ENCODE assay signal across 20 cellular contexts in genomic region chr1:9597361-9598315, GRCh38. TPM values are rescaled to one million over a fixed set of nuclear protein-coding genes. Genes with fewer than 3 reads are reported as not detected.
DNase-seq lines count a peak whose midpoint lies in the region; ATAC-seq, FAIRE-seq and TF ChIP-seq lines count a peak whose summit lies in the region.
"Had no signal": no experiment of that assay in that cellular context is flagged by ENCODE, and none has a peak within 500 bp of the region (broad histone marks: within the 10 kb centered on the region; RNA-seq: fewer than 3 reads in every experiment).

No MANE protein-coding gene starts in this region.

- peaks cover 15% of the 10 kb centered on the region for H3K36me3 ChIP-seq in bronchial epithelial cell (ENCODE audit: control insufficient read depth, insufficient read depth, low read length)

- no peaks in the 10 kb centered on the region for H3K27me3 ChIP-seq in H9 (ENCODE audit: insufficient read depth, low read length)
- no peaks in the 10 kb centered on the region for H3K27me3 ChIP-seq in bronchial epithelial cell (ENCODE audit: control insufficient read depth, insufficient read depth, low read length)

- peaks cover 11 to 14% of the 10 kb centered on the region in 2 experiments for H3K4me1 Mint-ChIP-seq in H9
- H3K4me1 Mint-ChIP-seq in stimulated activated effector memory CD8-positive, alpha-beta T cell treated with anti-CD3 and anti-CD28 coated beads, Interleukin-12 subunit alpha, Interleukin-12 subunit beta, amount 100 ng/mL, for 72 hours = peaks cover 11% of the 10 kb centered on the region

- WGBS in H9 (ENCODE audit: extremely low coverage, insufficient read length, low lambda C conversion rate) = no CpG with 5 or more reads among the region's 14 CpGs

- H3K79me2 ChIP-seq in H9 (ENCODE audit: insufficient read depth, low read length) = peaks cover 1% of the 10 kb centered on the region; the same call in 1 of the 2 replicates

- no peak overlapping the region for H3K23ac ChIP-seq in H9 (ENCODE audit: insufficient read length, low read depth, low read length)

- ATAC-seq in stimulated activated effector memory CD8-positive, alpha-beta T cell treated with anti-CD3 and anti-CD28 coated beads, Interleukin-12 subunit alpha, Interleukin-12 subunit beta, amount 100 ng/mL, for 72 hours = no peak
- ATAC-seq: HCT116 had no signal

- peak overlapping the region in 2 of 3 experiments; percentile 28 to 62; a peak in 1 of 7 replicates for H3K27ac Mint-ChIP-seq in H9
- peak overlapping the region; percentile 68 for H3K27ac Mint-ChIP-seq in stimulated activated effector memory CD8-positive, alpha-beta T cell treated with anti-CD3 and anti-CD28 coated beads, Interleukin-12 subunit alpha, Interleukin-12 subunit beta, amount 100 ng/mL, for 72 hours

- no peak overlapping the region for H2AFZ ChIP-seq in H9 (ENCODE audit: low read length)

- H4K20me1 ChIP-seq in H9 (ENCODE audit: control insufficient read depth, insufficient read depth, insufficient read length) = no peaks in the 10 kb centered on the region

- H4K5ac ChIP-seq in H9 (ENCODE audit: insufficient read length, low read depth, low read length) = no peak overlapping the region

- H2BK120ac ChIP-seq in H9 (ENCODE audit: low read depth, low read length, poor library complexity, severe bottlenecking) = no peak overlapping the region

- no peak overlapping the region for H2BK5ac ChIP-seq in H9 (ENCODE audit: insufficient read length, low read length)

- H3K79me1 ChIP-seq in H9 (ENCODE audit: insufficient read depth, low read depth, low read length, poor library complexity, severe bottlenecking) = peaks cover 5% of the 10 kb centered on the region

- no peak overlapping the region for H2AK5ac ChIP-seq in H9 (ENCODE audit: insufficient read length, low read length)

- no peaks in the 10 kb centered on the region for H3K27me3 Mint-ChIP-seq in H9 (ENCODE audit: low read depth)
- H3K27me3 Mint-ChIP-seq: CD4-positive, alpha-beta memory T cell had no signal

- peaks cover 7 to 34% (median 29%) of the 10 kb centered on the region in 3 experiments; a peak in 6 of 7 replicates for H3K36me3 Mint-ChIP-seq in H9 (ENCODE audit: insufficient read depth in 1 of 3, low read depth in 3 of 3)
- peaks cover 37% of the 10 kb centered on the region for H3K36me3 Mint-ChIP-seq in stimulated activated effector memory CD8-positive, alpha-beta T cell treated with anti-CD3 and anti-CD28 coated beads, Interleukin-12 subunit alpha, Interleukin-12 subunit beta, amount 100 ng/mL, for 72 hours

- no peak overlapping the region for H3K9ac ChIP-seq in H9 (ENCODE audit: extremely low read depth, insufficient read length, low read length)

- peak; percentile 13 for DNase-seq in activated CD8-positive, alpha-beta memory T cell treated with anti-CD3 and anti-CD28 coated beads, Interleukin-2, amount 50 U/mL, for 4 hours
- no peak for DNase-seq in activated CD8-positive, alpha-beta memory T cell treated with anti-CD3 and anti-CD28 coated beads, Interleukin-2, amount 50 U/mL, for 48 hours
- DNase-seq in H9 (no peak), bronchial epithelial cell (ENCODE audit: low read depth) (no peak), cerebellar cortex (ENCODE audit: low spot score) (no peak), GM13977 (ENCODE audit: low spot score) (no peak), DMS153 treated with DMSO at 0.1 percent for 48 hours (lab: John Stamatoyannopoulos, UW; ENCODE audit: unreplicated experiment) (no peak)
- no peak for DNase-seq in stimulated activated effector memory CD8-positive, alpha-beta T cell treated with anti-CD3 and anti-CD28 coated beads, Interleukin-12 subunit alpha, Interleukin-12 subunit beta, amount 100 ng/mL, for 72 hours (ENCODE audit: low spot score in 2 of 2)
- DNase-seq: 8988T, AML-193, DMS79 treated with DMSO at 0.1 percent for 48 hours, EL had no signal

- no peak overlapping the region for H2BK15ac ChIP-seq in H9 (ENCODE audit: low read depth, low read length)

- H3K4me1 ChIP-seq in H9 (ENCODE audit: insufficient read depth, low read length) = peaks cover 2% of the 10 kb centered on the region; the same call in 1 of the 2 replicates

- H3T11ph ChIP-seq in H9 (ENCODE audit: low read length) = no peak overlapping the region

- no peak overlapping the region for H4K91ac ChIP-seq in H9 (ENCODE audit: insufficient read length, low read depth, low read length)

- no peak overlapping the region for H3K4me2 ChIP-seq in H9 (ENCODE audit: insufficient read depth, insufficient read length, low read length)

- no peaks in the 10 kb centered on the region for H3K23me2 ChIP-seq in H9 (ENCODE audit: insufficient read length, low read depth, low read length, poor library complexity, severe bottlenecking)

- no peak overlapping the region for H4K8ac ChIP-seq in H9 (replicated peaks; ENCODE audit: insufficient read length, low read depth, low read length)

- in situ Hi-C loops in GM13977 (cut with MboI; ENCODE audit: low pct_unique_long_range_greater_than_20kb, low sequenced_read_pairs, unreplicated experiment) = no loop called here

- TF ChIP-seq CTCF in H9 (conservative IDR thresholded peaks at IDR 0.05) = no peak
- TF ChIP-seq CTCF in bronchial epithelial cell (IDR thresholded peaks at IDR 0.05; ENCODE audit: insufficient read depth, low read length, severe bottlenecking) = no peak
- TF ChIP-seq CTCF in GM13977 (IDR thresholded peaks at IDR 0.05; ENCODE audit: extremely low read depth, insufficient read depth, missing control alignments) = no peak

- H3K18ac ChIP-seq in H9 (ENCODE audit: insufficient read length, low read depth, low read length) = no peak overlapping the region

- no peaks in the 10 kb centered on the region for H3K9me3 ChIP-seq in H9 (ENCODE audit: control insufficient read depth, low read depth, low read length)

- no peak overlapping the region for H3K4me3 ChIP-seq in bronchial epithelial cell (ENCODE audit: low read depth, low read length)

- no peak overlapping the region for H3K27ac ChIP-seq in H9 (ENCODE audit: insufficient read length, low read depth, low read length)
- H3K27ac ChIP-seq: C4-2B, HL-60 had no signal

- no peak overlapping the region for H2BK12ac ChIP-seq in H9 (ENCODE audit: insufficient read length, low read depth, low read length)

- no peak overlapping the region for H3K56ac ChIP-seq in H9 (ENCODE audit: insufficient read length, low read depth, low read length)

- FAIRE-seq in bronchial epithelial cell (lab: Jason Lieb, UNC) = peak; percentile 28
- FAIRE-seq: G401.6, GM12892, GM19239, H1 had no signal

- H3K4me3 Mint-ChIP-seq in H9 = no peak overlapping the region
- no peak overlapping the region for H3K4me3 Mint-ChIP-seq in stimulated activated effector memory CD8-positive, alpha-beta T cell treated with anti-CD3 and anti-CD28 coated beads, Interleukin-12 subunit alpha, Interleukin-12 subunit beta, amount 100 ng/mL, for 72 hours
- H3K4me3 Mint-ChIP-seq: CD4-positive, alpha-beta memory T cell had no signal

- no peak overlapping the region; the same call in 1 of the 2 replicates for H3K14ac ChIP-seq in H9 (ENCODE audit: insufficient read depth, low read length)

- no peak overlapping the region for H3K4ac ChIP-seq in H9 (ENCODE audit: low read depth, low read length)

- H3K9me3 Mint-ChIP-seq in H9 = no peaks in the 10 kb centered on the region
- H3K9me3 Mint-ChIP-seq in stimulated activated effector memory CD8-positive, alpha-beta T cell treated with anti-CD3 and anti-CD28 coated beads, Interleukin-12 subunit alpha, Interleukin-12 subunit beta, amount 100 ng/mL, for 72 hours = no peaks in the 10 kb centered on the region
- H3K9me3 Mint-ChIP-seq: CD4-positive, alpha-beta memory T cell had no signal

- no peak overlapping the region for H2BK20ac ChIP-seq in H9 (ENCODE audit: low read depth, low read length, poor library complexity, severe bottlenecking)

RNA-seq across cellular contexts. Expression of gene TMEM201, which starts 8.9 kb away (rescaled TPM):
- total RNA-seq in H9 (2021) = 31.0 and 31.3 TPM in 2 replicates
- total RNA-seq in bronchial epithelial cell = 1.2 and 1.8 TPM in 2 replicates

RNA-seq across cellular contexts. Expression of gene PIK3CD, which starts 53.9 kb away (rescaled TPM):
- 10.0 and 10.6 TPM in 2 replicates for total RNA-seq in H9 (2021)
- total RNA-seq in bronchial epithelial cell = 5.0 and 6.9 TPM in 2 replicates

RNA-seq across cellular contexts. Expression of gene SLC25A33, which starts 58.4 kb away (rescaled TPM):
- 8.8 and 9.4 TPM in 2 replicates for total RNA-seq in H9 (2021)
- total RNA-seq in bronchial epithelial cell = 4.7 and 9.5 TPM in 2 replicates

Comparison
In these comparisons a context has a peak if more than half of its experiments do, and no peak if none do; other contexts are left out.
1. RNA of gene TMEM201, which starts 8.9 kb away (total RNA-seq): 31.0 to 31.3 TPM in H9; 1.2 to 1.8 TPM in bronchial epithelial cell; every median in the first group is over 10 times any median in the second.